1 cellular context compared by ENCODE assay signal in genomic region chr7:115327326-115327725, GRCh38.
TF ChIP-seq lines count a peak whose summit lies in the region.

No MANE protein-coding gene starts in this region.

TF ChIP-seq in A549, 52 proteins besides CTCF, POLR2A, EP300 and RAD21 (continued from another document):
- TF ChIP-seq HES2 (IDR thresholded peaks at IDR 0.05), result no peak
- TF ChIP-seq CHD2 (IDR thresholded peaks at IDR 0.05; ENCODE audit: low read length, partially characterized antibody), result no peak
- no peak for TF ChIP-seq EHMT2 (IDR thresholded peaks at IDR 0.05; ENCODE audit: low read depth)
- no peak for TF ChIP-seq FOSB (CRISPR knock-in tag; IDR thresholded peaks at IDR 0.05)
